Comparison of ENCODE assay signal across 29 cellular contexts in the genomic region with DNA sequence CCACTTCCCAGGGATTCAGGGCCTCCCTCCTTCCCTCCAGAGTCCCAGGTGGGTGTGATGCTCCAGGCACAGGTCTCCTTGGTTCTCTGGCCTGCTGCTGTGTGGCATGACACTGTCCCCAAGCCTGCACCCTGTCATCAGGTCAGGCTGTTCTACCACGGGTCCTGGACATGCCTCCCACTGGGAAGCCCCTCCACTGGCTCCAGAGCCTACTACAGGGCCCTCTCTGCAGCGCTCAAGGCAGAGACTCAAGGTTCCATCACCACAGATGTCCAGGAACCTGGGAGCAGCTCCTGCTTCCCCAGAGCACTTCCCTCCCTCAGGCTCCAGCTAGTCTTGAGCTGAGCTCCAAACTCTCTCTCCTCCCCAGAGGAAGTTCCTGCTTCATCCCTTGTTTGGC.
DNase-seq lines count a peak whose midpoint lies in the region; ATAC-seq and TF ChIP-seq lines count a peak whose summit lies in the region.
"Had no signal": no experiment of that assay in that cellular context is flagged by ENCODE, and none has a peak within 500 bp of the region (broad histone marks: within the 10 kb centered on the region; RNA-seq: fewer than 3 reads in every experiment).

No MANE protein-coding gene starts in this region.

- H4K91ac ChIP-seq in neuronal stem cell (ENCODE audit: low read depth, low read length, poor library complexity) = no peak overlapping the region

- H3K36me3 ChIP-seq in neuronal stem cell (replicated peaks in 1 of 2; ENCODE audit: control insufficient read depth in 2 of 2, insufficient read depth in 2 of 2, low read length in 2 of 2) = no peaks in the 10 kb centered on the region
- H3K36me3 ChIP-seq: BE2C, HAP-1, MG63, SJCRH30 had no signal

- peak overlapping the region; percentile 9 for H2BK120ac ChIP-seq in neuronal stem cell (ENCODE audit: low read depth, low read length)

- H3K9ac ChIP-seq in neuronal stem cell (ENCODE audit: low read depth, low read length, poor library complexity) = no peak overlapping the region

- H3K27me3 Mint-ChIP-seq in activated T-cell treated with anti-CD3 and anti-CD28 coated beads, Interleukin-2, amount 50 U/mL, for 24 hours = peaks cover 29% of the 10 kb centered on the region
- peaks cover 10% of the 10 kb centered on the region for H3K27me3 Mint-ChIP-seq in activated T-cell treated with anti-CD3 and anti-CD28 coated beads, Interleukin-2, amount 50 U/mL, for 72 hours (ENCODE audit: low read depth)
- H3K27me3 Mint-ChIP-seq in type B pancreatic cell = peaks cover 30% of the 10 kb centered on the region

- no peak for ATAC-seq in activated T-cell treated with anti-CD3 and anti-CD28 coated beads, Interleukin-2, amount 50 U/mL, for 72 hours (replicated peaks in 1 of 2)
- ATAC-seq: Right ventricle myocardium inferior had no signal

- H3K27ac Mint-ChIP-seq in activated T-cell treated with anti-CD3 and anti-CD28 coated beads, Interleukin-2, amount 50 U/mL, for 24 hours = no peak overlapping the region
- H3K27ac Mint-ChIP-seq in activated T-cell treated with anti-CD3 and anti-CD28 coated beads, Interleukin-2, amount 50 U/mL, for 72 hours = no peak overlapping the region
- H3K27ac Mint-ChIP-seq in type B pancreatic cell = no peak overlapping the region
- H3K27ac Mint-ChIP-seq: CD14-positive monocyte; CD8-positive, alpha-beta memory T cell; HFFc6 had no signal

- H3K27me3 ChIP-seq in neuronal stem cell (ENCODE audit: control insufficient read depth in 3 of 3, insufficient read depth in 3 of 3, low read depth in 1 of 3, low read length in 3 of 3) = no peaks in the 10 kb centered on the region
- H3K27me3 ChIP-seq: BE2C, MG63, SJCRH30 had no signal

- no peak overlapping the region for H3K27ac ChIP-seq in neuronal stem cell (replicated peaks; ENCODE audit: low read length)
- H3K27ac ChIP-seq: PC-9, SJCRH30 had no signal

- no peak overlapping the region for H2BK5ac ChIP-seq in neuronal stem cell (ENCODE audit: low read length)

- H4K8ac ChIP-seq in neuronal stem cell (ENCODE audit: low read depth, low read length) = no peak overlapping the region

- no peak overlapping the region for H3K4me3 Mint-ChIP-seq in activated T-cell treated with anti-CD3 and anti-CD28 coated beads, Interleukin-2, amount 50 U/mL, for 24 hours
- H3K4me3 Mint-ChIP-seq in activated T-cell treated with anti-CD3 and anti-CD28 coated beads, Interleukin-2, amount 50 U/mL, for 72 hours = no peak overlapping the region
- H3K4me3 Mint-ChIP-seq in type B pancreatic cell = no peak overlapping the region
- H3K4me3 Mint-ChIP-seq: CD14-positive monocyte; CD8-positive, alpha-beta memory T cell; HFFc6 had no signal

- WGBS in neuronal stem cell (ENCODE audit: extremely low coverage in 2 of 2, insufficient read length in 2 of 2, insufficient replicate concordance in 1 of 2), 2 donors = no CpG with 5 or more reads among the region's 2 CpGs

- no peak overlapping the region for H2BK15ac ChIP-seq in neuronal stem cell (ENCODE audit: low read length)

- no peak overlapping the region for H3K4me2 ChIP-seq in neuronal stem cell (ENCODE audit: insufficient read depth, low read length, poor library complexity, severe bottlenecking)
- H3K4me2 ChIP-seq: PC-9 had no signal

- peak overlapping the region; percentile 29 for H3K18ac ChIP-seq in neuronal stem cell (ENCODE audit: low read length)

- no peak overlapping the region for H3K4me3 ChIP-seq in neuronal stem cell (ENCODE audit: low read length in 2 of 2)
- H3K4me3 ChIP-seq: HAP-1, MG63, PC-9, SJCRH30 had no signal

- no peak overlapping the region for H3K23ac ChIP-seq in neuronal stem cell (ENCODE audit: low read depth, low read length, poor library complexity)

- peak; percentile 5 for DNase-seq in activated T-cell treated with anti-CD3 and anti-CD28 coated beads, Interleukin-2, amount 50 U/mL, for 24 hours
- no peak for DNase-seq in activated T-cell treated with anti-CD3 and anti-CD28 coated beads, Interleukin-2, amount 50 U/mL, for 72 hours
- peak; percentile 19 for DNase-seq in islet precursor cell
- DNase-seq in neuronal stem cell (ENCODE audit: low spot score) = no peak
- DNase-seq in type B pancreatic cell (ENCODE audit: extremely low spot score, unreplicated experiment) = peak; percentile 43
- DNase-seq in NK-92 treated with Interleukin-12 subunit alpha and Interleukin-12 subunit beta, amount 100 ng/mL, for 24 hours (lab: John Stamatoyannopoulos, UW) = no peak
- DNase-seq in NCI-H2171 (lab: John Stamatoyannopoulos, UW) = no peak
- no peak for DNase-seq in hippocampal formation (lab: John Stamatoyannopoulos, UW)
- DNase-seq: 8988T; ACHN; BE2C; CD8-positive, alpha-beta memory T cell; DND-41; GOT3; HFFc6; IMR-90; KG1; MG63; NCI-H1105 treated with DMSO at 0.1 percent for 48 hours; NCI-H146; NCI-H1930; NCI-H446 treated with DMSO at 0.1 percent for 48 hours; NCI-H526; NCI-H82; PC-9; SJCRH30 had no signal

- no peak overlapping the region for H3K4ac ChIP-seq in neuronal stem cell (ENCODE audit: low read length)

- H3K4me1 Mint-ChIP-seq in activated T-cell treated with anti-CD3 and anti-CD28 coated beads, Interleukin-2, amount 50 U/mL, for 24 hours (ENCODE audit: low read depth) = no peaks in the 10 kb centered on the region
- H3K4me1 Mint-ChIP-seq in activated T-cell treated with anti-CD3 and anti-CD28 coated beads, Interleukin-2, amount 50 U/mL, for 72 hours (ENCODE audit: low read depth) = no peaks in the 10 kb centered on the region
- no peaks in the 10 kb centered on the region for H3K4me1 Mint-ChIP-seq in type B pancreatic cell (ENCODE audit: unreplicated experiment)
- H3K4me1 Mint-ChIP-seq: CD14-positive monocyte; CD8-positive, alpha-beta memory T cell had no signal

- H3K9me3 ChIP-seq in neuronal stem cell (replicated peaks in 1 of 2; ENCODE audit: control insufficient read depth in 2 of 2, insufficient read depth in 1 of 2, low read depth in 1 of 2, low read length in 2 of 2) = peaks cover 0 to 2% of the 10 kb centered on the region in 2 donors
- H3K9me3 ChIP-seq: BE2C had no signal

- no peaks in the 10 kb centered on the region for H3K79me1 ChIP-seq in neuronal stem cell (ENCODE audit: low read depth, low read length)

- TF ChIP-seq CTCF in type B pancreatic cell (conservative IDR thresholded peaks at IDR 0.05) = no peak

- H2AK5ac ChIP-seq in neuronal stem cell (ENCODE audit: low read depth, low read length) = no peak overlapping the region

- H3K4me1 ChIP-seq in neuronal stem cell (ENCODE audit: control insufficient read depth in 2 of 2, insufficient read depth in 1 of 2, low read depth in 1 of 2, low read length in 2 of 2) = no peaks in the 10 kb centered on the region
- H3K4me1 ChIP-seq: BE2C, HAP-1 had no signal

- H3K9me3 Mint-ChIP-seq in activated T-cell treated with anti-CD3 and anti-CD28 coated beads, Interleukin-2, amount 50 U/mL, for 24 hours = peaks cover 15% of the 10 kb centered on the region
- peaks cover 11 to 14% of the 10 kb centered on the region in 2 donors for H3K9me3 Mint-ChIP-seq in activated T-cell treated with anti-CD3 and anti-CD28 coated beads, Interleukin-2, amount 50 U/mL, for 72 hours
- peaks cover 14% of the 10 kb centered on the region for H3K9me3 Mint-ChIP-seq in type B pancreatic cell

- no peaks in the 10 kb centered on the region for H3K36me3 Mint-ChIP-seq in activated T-cell treated with anti-CD3 and anti-CD28 coated beads, Interleukin-2, amount 50 U/mL, for 24 hours (ENCODE audit: low read depth)
- peaks cover 3 to 12% of the 10 kb centered on the region in 2 donors for H3K36me3 Mint-ChIP-seq in activated T-cell treated with anti-CD3 and anti-CD28 coated beads, Interleukin-2, amount 50 U/mL, for 72 hours (ENCODE audit: insufficient read depth in 2 of 2)
- H3K36me3 Mint-ChIP-seq in type B pancreatic cell = peaks cover 6% of the 10 kb centered on the region
- H3K36me3 Mint-ChIP-seq: CD14-positive monocyte had no signal

- H2AFZ ChIP-seq in neuronal stem cell (ENCODE audit: low read length) = no peak overlapping the region
- H2AFZ ChIP-seq: PC-9 had no signal

- peak overlapping the region; percentile 6 for H3K14ac ChIP-seq in neuronal stem cell (ENCODE audit: low read length)

- no peak overlapping the region for H2BK12ac ChIP-seq in neuronal stem cell (ENCODE audit: low read length)

Comparison
In these comparisons a context has a peak if more than half of its experiments do, and no peak if none do; other contexts are left out.
1. DNase-seq: peak in activated T-cell treated with anti-CD3 and anti-CD28 coated beads, Interleukin-2, amount 50 U/mL, for 24 hours (single experiment), islet precursor cell (single experiment) and type B pancreatic cell (single experiment); none in activated T-cell treated with anti-CD3 and anti-CD28 coated beads, Interleukin-2, amount 50 U/mL, for 72 hours (0 of 2), neuronal stem cell (single experiment), NK-92 treated with Interleukin-12 subunit alpha and Interleukin-12 subunit beta, amount 100 ng/mL, for 24 hours (single experiment), NCI-H2171 (single experiment) and hippocampal formation (0 of 2).